In the genomic region with DNA sequence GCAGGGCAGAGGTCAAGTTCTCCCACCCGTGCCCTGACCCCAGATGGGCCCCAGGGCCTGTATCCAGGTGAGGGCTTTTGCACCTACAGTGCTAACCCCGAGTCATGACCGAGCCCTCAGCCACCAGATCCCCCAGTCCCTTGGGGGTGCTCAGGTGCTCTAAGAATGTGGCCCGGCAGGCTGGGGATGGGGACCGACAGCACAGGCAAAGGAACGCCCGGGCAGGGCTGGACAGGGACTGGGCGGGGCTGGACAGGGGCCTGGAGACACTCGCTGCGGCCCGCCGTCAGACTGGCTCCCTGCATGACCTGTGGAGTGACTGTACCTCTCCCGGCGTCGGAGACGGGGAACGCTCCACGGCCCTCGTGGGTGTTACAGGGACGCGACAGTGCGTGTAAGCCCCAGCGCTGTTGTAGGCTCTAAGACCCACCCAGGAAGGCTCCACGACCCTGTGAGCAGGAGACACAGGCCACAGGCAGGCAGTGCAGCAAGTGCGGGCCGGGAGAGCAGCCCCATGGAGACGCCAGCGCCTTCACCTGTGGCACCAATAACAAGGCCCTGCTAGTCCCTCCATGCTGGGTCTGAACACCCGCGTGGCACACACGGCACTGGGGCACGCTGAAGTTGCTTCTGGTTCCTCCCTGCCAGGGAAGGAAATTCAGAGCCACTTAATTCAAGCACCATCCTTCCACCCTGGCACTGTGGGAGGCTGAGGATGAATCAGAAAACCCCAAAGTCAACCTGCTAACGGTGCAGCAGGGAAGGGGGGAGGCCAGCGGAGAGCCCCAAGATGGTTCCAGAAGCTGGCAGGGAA, we compare ENCODE assay signal across 17 cellular contexts. TPM values are rescaled to one million over a fixed set of nuclear protein-coding genes. Genes with fewer than 3 reads are reported as not detected.
DNase-seq lines count a peak whose midpoint lies in the region; ATAC-seq and TF ChIP-seq lines count a peak whose summit lies in the region.
"Had no signal": no experiment of that assay in that cellular context is flagged by ENCODE, and none has a peak within 500 bp of the region (broad histone marks: within the 10 kb centered on the region; RNA-seq: fewer than 3 reads in every experiment).

No MANE protein-coding gene starts in this region.

- TF ChIP-seq CTCF in left ventricle myocardium inferior (IDR thresholded peaks at IDR 0.05; ENCODE audit: borderline replicate concordance) = no peak
- TF ChIP-seq CTCF in dorsolateral prefrontal cortex (IDR thresholded peaks at IDR 0.05 in 54 of 56, conservative IDR thresholded peaks at IDR 0.05 in 2 of 56; ENCODE audit: low read depth in 1 of 56, partially characterized antibody in 56 of 56) = no peak

- H2AK5ac ChIP-seq in neuronal stem cell (ENCODE audit: low read depth, low read length) = no peak overlapping the region

- no peaks in the 10 kb centered on the region for H3K36me3 ChIP-seq in left ventricle myocardium inferior
- H3K36me3 ChIP-seq in neuronal stem cell (replicated peaks in 1 of 2; ENCODE audit: control insufficient read depth in 2 of 2, insufficient read depth in 2 of 2, low read length in 2 of 2) = no peaks in the 10 kb centered on the region

- no peak overlapping the region for H2BK12ac ChIP-seq in neuronal stem cell (ENCODE audit: low read length)

- peaks cover 2% of the 10 kb centered on the region for H3K79me1 ChIP-seq in neuronal stem cell (ENCODE audit: low read depth, low read length)

- H3K9ac ChIP-seq in neuronal stem cell (ENCODE audit: low read depth, low read length, poor library complexity) = no peak overlapping the region

- peak overlapping the region; percentile 38 for H3K14ac ChIP-seq in neuronal stem cell (ENCODE audit: low read length)

- no peaks in the 10 kb centered on the region for H3K9me3 ChIP-seq in left ventricle myocardium inferior (replicated peaks)
- no peaks in the 10 kb centered on the region for H3K9me3 ChIP-seq in neuronal stem cell (replicated peaks in 1 of 2; ENCODE audit: control insufficient read depth in 2 of 2, insufficient read depth in 1 of 2, low read depth in 1 of 2, low read length in 2 of 2)

- H3K4me3 ChIP-seq in left ventricle myocardium inferior (peak overlapping the region; percentile 85), dorsolateral prefrontal cortex (peak overlapping the region in 34 of 59 donors; percentile 19 to 72 (median 64)), neuronal stem cell (ENCODE audit: low read length in 2 of 2) (peak overlapping the region in 1 of 2 donors; percentile 9)

- peaks cover 14% of the 10 kb centered on the region for H3K4me1 Mint-ChIP-seq in activated T-cell treated with anti-CD3 and anti-CD28 coated beads, Interleukin-2, amount 50 U/mL, for 24 hours (ENCODE audit: low read depth)
- H3K4me1 Mint-ChIP-seq: neural crest cell had no signal

- H4K91ac ChIP-seq in neuronal stem cell (ENCODE audit: low read depth, low read length, poor library complexity) = no peak overlapping the region

- peak overlapping the region; percentile 65 for H3K23ac ChIP-seq in neuronal stem cell (ENCODE audit: low read depth, low read length, poor library complexity)

- H3K4me1 ChIP-seq in left ventricle myocardium inferior (peaks cover 66% of the 10 kb centered on the region), neuronal stem cell (ENCODE audit: control insufficient read depth in 2 of 2, insufficient read depth in 1 of 2, low read depth in 1 of 2, low read length in 2 of 2) (peaks cover 0 to 10% of the 10 kb centered on the region in 2 donors)

- intact Hi-C loops in left ventricle myocardium inferior (cut with micrococcal nuclease) = loop anchor here (10.0 kb wide), 1 partner anchor 54 kb away; no protein-coding TSS in a partner anchor
- intact Hi-C loops in cardiac septum (cut with DNase I) = no loop called here
- intact Hi-C loops in dorsolateral prefrontal cortex (cut with DNase I) = no loop called here

- H3K4me2 ChIP-seq in neuronal stem cell (ENCODE audit: insufficient read depth, low read length, poor library complexity, severe bottlenecking) = no peak overlapping the region

- no peak overlapping the region for H2BK15ac ChIP-seq in neuronal stem cell (ENCODE audit: low read length)

- no peak overlapping the region for H2BK120ac ChIP-seq in neuronal stem cell (ENCODE audit: low read depth, low read length)

- DNase-seq in left ventricle myocardium inferior (no peak), cardiac septum (ENCODE audit: low spot score) (no peak), dorsolateral prefrontal cortex (peak in 2 of 10 donors; percentile 39 to 43), neuronal stem cell (ENCODE audit: low spot score) (no peak)
- no peak for DNase-seq in activated T-cell treated with anti-CD3 and anti-CD28 coated beads, Interleukin-2, amount 50 U/mL, for 24 hours
- no peak for DNase-seq in activated CD4-positive, CD25-positive, alpha-beta regulatory T cell (lab: John Stamatoyannopoulos, UW)
- DNase-seq: activated CD4-positive, CD25-positive, alpha-beta regulatory T cell treated with anti-CD3 and anti-CD28 coated beads, Interleukin-2, amount 50 U/mL, for 72 hours; activated effector memory CD4-positive, alpha-beta T cell treated with Interleukin-2 at 50 U/mL for 16 hours; mesenchymal stem cell; NCI-H1930; SHP77 had no signal

- no CpG with 5 or more reads among the region's 34 CpGs for WGBS in neuronal stem cell (ENCODE audit: extremely low coverage in 2 of 2, insufficient read length in 2 of 2, insufficient replicate concordance in 1 of 2), 2 donors

- H3K27me3 ChIP-seq in left ventricle myocardium inferior (ENCODE audit: low read depth) = peaks cover 73% of the 10 kb centered on the region
- peaks cover 0 to 36% (median 5%) of the 10 kb centered on the region in 45 donors for H3K27me3 ChIP-seq in dorsolateral prefrontal cortex
- peaks cover 11 to 82% (median 35%) of the 10 kb centered on the region in 3 experiments for H3K27me3 ChIP-seq in neuronal stem cell (ENCODE audit: control insufficient read depth in 3 of 3, insufficient read depth in 3 of 3, low read depth in 1 of 3, low read length in 3 of 3)

- no peaks in the 10 kb centered on the region for H3K36me3 Mint-ChIP-seq in activated T-cell treated with anti-CD3 and anti-CD28 coated beads, Interleukin-2, amount 50 U/mL, for 24 hours (ENCODE audit: low read depth)

- peak overlapping the region; percentile 48 for H3K18ac ChIP-seq in neuronal stem cell (ENCODE audit: low read length)

- H3K4me3 Mint-ChIP-seq in activated T-cell treated with anti-CD3 and anti-CD28 coated beads, Interleukin-2, amount 50 U/mL, for 24 hours = no peak overlapping the region
- H3K4me3 Mint-ChIP-seq: T-helper 2 cell treated with Interferon-gamma antibody and Interleukin-4, amounts not matched to agents 5 μg/mL and 100 μg/mL, for 36 hours had no signal

- H3K9me3 Mint-ChIP-seq in activated T-cell treated with anti-CD3 and anti-CD28 coated beads, Interleukin-2, amount 50 U/mL, for 24 hours = no peaks in the 10 kb centered on the region
- H3K9me3 Mint-ChIP-seq: neural crest cell; T-helper 2 cell treated with Interferon-gamma antibody and Interleukin-4, amounts not matched to agents 5 μg/mL and 100 μg/mL, for 36 hours had no signal

- H4K8ac ChIP-seq in neuronal stem cell (ENCODE audit: low read depth, low read length) = no peak overlapping the region

- peaks cover 59% of the 10 kb centered on the region for H3K27me3 Mint-ChIP-seq in activated T-cell treated with anti-CD3 and anti-CD28 coated beads, Interleukin-2, amount 50 U/mL, for 24 hours

- H3K27ac ChIP-seq in left ventricle myocardium inferior (replicated peaks) (peak overlapping the region; percentile 94), dorsolateral prefrontal cortex (peak overlapping the region in 38 of 59 donors; percentile 28 to 90 (median 72)), neuronal stem cell (replicated peaks; ENCODE audit: low read length) (no peak overlapping the region)

- H2AFZ ChIP-seq in neuronal stem cell (ENCODE audit: low read length) = no peak overlapping the region

- H3K27ac Mint-ChIP-seq in activated T-cell treated with anti-CD3 and anti-CD28 coated beads, Interleukin-2, amount 50 U/mL, for 24 hours = no peak overlapping the region
- H3K27ac Mint-ChIP-seq: T-helper 2 cell treated with Interferon-gamma antibody and Interleukin-4, amounts not matched to agents 5 μg/mL and 100 μg/mL, for 36 hours had no signal

- no peak overlapping the region for H2BK5ac ChIP-seq in neuronal stem cell (ENCODE audit: low read length)

- H3K4ac ChIP-seq in neuronal stem cell (ENCODE audit: low read length) = no peak overlapping the region

- ATAC-seq in HG03342 (IDR thresholded peaks at IDR 0.05; ENCODE audit: unreplicated experiment) = no peak
- ATAC-seq in HG02623 (IDR thresholded peaks at IDR 0.05; ENCODE audit: unreplicated experiment) = no peak

RNA-seq across cellular contexts. Expression of a gene that starts 38.7 kb away (rescaled TPM):
- total RNA-seq in left ventricle myocardium inferior (8.6 TPM), cardiac septum (5.9 TPM), dorsolateral prefrontal cortex (10 to 100 TPM in 113 of 120 experiments, 1 to 10 TPM in 7; 4.3 to 33.0 (median 16.9) TPM)
- 8.3 TPM for polyA plus RNA-seq in neuronal stem cell (2013, experiment 1 of 2)
- 8.0 TPM for polyA plus RNA-seq in neuronal stem cell (2013, experiment 2 of 2)
- total RNA-seq: renal cortical epithelial cell had no signal
- polyA plus RNA-seq: AG04450 had no signal
